ENCODE assay signal across 27 cellular contexts in the genomic region with DNA sequence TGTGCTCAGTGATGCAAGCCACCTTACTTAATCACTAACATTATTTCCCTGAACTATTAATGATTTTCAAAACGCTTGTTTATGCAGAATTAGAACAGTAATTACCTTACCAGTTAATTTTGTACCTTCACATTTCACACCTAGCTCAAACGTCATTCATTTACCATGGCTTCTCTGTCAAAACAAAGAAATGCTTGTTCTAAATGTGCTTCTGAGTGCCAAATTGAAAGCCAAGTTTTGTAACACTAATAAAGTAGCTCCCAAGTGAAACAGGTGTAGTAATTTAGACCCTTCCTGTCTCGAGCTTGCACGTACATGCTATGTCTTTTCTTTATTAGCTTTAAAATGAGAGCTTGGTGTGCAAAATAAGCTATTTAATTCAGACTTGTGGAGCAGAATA.
DNase-seq lines count a peak whose midpoint lies in the region; ATAC-seq and TF ChIP-seq lines count a peak whose summit lies in the region.
"Had no signal": no experiment of that assay in that cellular context is flagged by ENCODE, and none has a peak within 500 bp of the region (broad histone marks: within the 10 kb centered on the region; RNA-seq: fewer than 3 reads in every experiment).

No MANE protein-coding gene starts in this region.

- no peaks in the 10 kb centered on the region for H3K36me3 Mint-ChIP-seq in Calu3 (ENCODE audit: insufficient read depth, unreplicated experiment)
- H3K36me3 Mint-ChIP-seq: activated naive CD8-positive, alpha-beta T cell; naive B cell had no signal

- peak overlapping the region; percentile 26 for H3K4me3 Mint-ChIP-seq in Calu3 (ENCODE audit: low read depth, unreplicated experiment)
- H3K4me3 Mint-ChIP-seq: activated CD4-positive, alpha-beta T cell treated with anti-CD3 and anti-CD28 coated beads, Interleukin-2, amount 10 ng/mL, durations not matched to agents 7 days and 5 days; activated naive CD8-positive, alpha-beta T cell; naive B cell; T-helper 17 cell had no signal

- ATAC-seq in GM18907 (IDR thresholded peaks at IDR 0.05; ENCODE audit: unreplicated experiment), result peak; percentile 84
- peak; percentile 70 for ATAC-seq in HG02840 (IDR thresholded peaks at IDR 0.05; ENCODE audit: low FRiP score, unreplicated experiment)
- no peak for ATAC-seq in GM21515 (IDR thresholded peaks at IDR 0.05; ENCODE audit: unreplicated experiment)
- no peak for ATAC-seq in GM19328 (IDR thresholded peaks at IDR 0.05; ENCODE audit: unreplicated experiment)
- ATAC-seq: heart right ventricle, left lung, T-helper 17 cell had no signal

- H3K4me3 ChIP-seq in BE2C (ENCODE audit: low read depth, low read length) (no peak overlapping the region), A673 (ENCODE audit: low read depth, low read length, poor library complexity, severe bottlenecking) (no peak overlapping the region)
- H3K4me3 ChIP-seq: dorsolateral prefrontal cortex, HAP-1, heart right ventricle, left lung, SJSA1 had no signal

- H3K9me3 ChIP-seq in BE2C (no peaks in the 10 kb centered on the region), A673 (ENCODE audit: low read depth, low read length, poor library complexity, severe bottlenecking) (no peaks in the 10 kb centered on the region)
- H3K9me3 ChIP-seq: HAP-1, heart right ventricle, left lung, SJSA1 had no signal

- DNase-seq in Calu3, result no peak
- peak; percentile 16 for DNase-seq in NCI-H1105 treated with DMSO at 0.1 percent for 48 hours (lab: John Stamatoyannopoulos, UW)
- DNase-seq in BE2C, result no peak
- DNase-seq in A673 (ENCODE audit: low spot score), result no peak
- DNase-seq: activated CD4-positive, alpha-beta T cell treated with anti-CD3 and anti-CD28 coated beads, Interleukin-2, amount 10 ng/mL, durations not matched to agents 7 days and 5 days; dorsolateral prefrontal cortex; EL; heart right ventricle; IMR-90; left lung; naive B cell; NCI-H1092 treated with DMSO at 0.1 percent for 48 hours; NCI-H510A treated with DMSO at 0.1 percent for 48 hours; NK-92 treated with Interleukin-12 subunit alpha and Interleukin-12 subunit beta, amount 100 ng/mL, for 24 hours; occipital lobe; retina; stimulated activated CD4-positive, alpha-beta T cell treated with anti-CD3 and anti-CD28 coated beads, Interleukin-12 subunit alpha, Interleukin-12 subunit beta, amount 100 ng/mL, for 4 hours; T-helper 17 cell; trophoblast cell had no signal

- H3K9me3 Mint-ChIP-seq in Calu3 (ENCODE audit: low read depth, unreplicated experiment), result peaks cover 2% of the 10 kb centered on the region
- H3K9me3 Mint-ChIP-seq: activated CD4-positive, alpha-beta T cell treated with anti-CD3 and anti-CD28 coated beads, Interleukin-2, amount 10 ng/mL, durations not matched to agents 7 days and 5 days had no signal

- H3K27ac ChIP-seq in A673 (ENCODE audit: low read depth, low read length, poor library complexity, severe bottlenecking), result no peak overlapping the region
- H3K27ac ChIP-seq: dorsolateral prefrontal cortex, heart right ventricle, left lung, SJSA1, VCaP had no signal

- no peaks in the 10 kb centered on the region for H3K27me3 Mint-ChIP-seq in Calu3 (ENCODE audit: unreplicated experiment)

- peak overlapping the region; percentile 77 for H3K27ac Mint-ChIP-seq in Calu3 (ENCODE audit: unreplicated experiment)
- H3K27ac Mint-ChIP-seq: activated CD4-positive, alpha-beta T cell treated with anti-CD3 and anti-CD28 coated beads, Interleukin-2, amount 10 ng/mL, durations not matched to agents 7 days and 5 days; activated naive CD8-positive, alpha-beta T cell; naive B cell; T-helper 17 cell had no signal

- H3K4me1 ChIP-seq in BE2C (no peaks in the 10 kb centered on the region), A673 (ENCODE audit: insufficient read depth, low read length, poor library complexity, severe bottlenecking) (no peaks in the 10 kb centered on the region)
- H3K4me1 ChIP-seq: HAP-1, heart right ventricle, left lung, SJSA1 had no signal

- peaks cover 30% of the 10 kb centered on the region for H3K4me1 Mint-ChIP-seq in Calu3 (ENCODE audit: low read depth, unreplicated experiment)
- H3K4me1 Mint-ChIP-seq: activated CD4-positive, alpha-beta T cell treated with anti-CD3 and anti-CD28 coated beads, Interleukin-2, amount 10 ng/mL, durations not matched to agents 7 days and 5 days; naive B cell; T-helper 17 cell had no signal

- BruUV-seq in Calu3 (replicated peaks; lab: Mats Ljungman, UMichigan) (no TSS peak), A673 (replicated peaks; lab: Mats Ljungman, UMichigan) (no TSS peak)

- intact Hi-C loops in Calu3 (cut with micrococcal nuclease; ENCODE audit: unreplicated experiment), result loop anchor here (5.0 kb wide), 1 partner anchor 38 kb away; no protein-coding TSS in a partner anchor
- intact Hi-C loops in A673 (cut with micrococcal nuclease; ENCODE audit: unreplicated experiment), result no loop called here

- H3K27me3 ChIP-seq in BE2C, result no peaks in the 10 kb centered on the region
- no peaks in the 10 kb centered on the region for H3K27me3 ChIP-seq in A673 (replicated peaks; ENCODE audit: insufficient read depth, low read depth, low read length, poor library complexity)
- H3K27me3 ChIP-seq: heart right ventricle, left lung, SJSA1 had no signal

- TF ChIP-seq CTCF in Calu3 (IDR thresholded peaks at IDR 0.05; ENCODE audit: unreplicated experiment) (no peak), BE2C (IDR thresholded peaks at IDR 0.05; ENCODE audit: low read depth, low read length) (no peak), A673 (conservative IDR thresholded peaks at IDR 0.05; ENCODE audit: low read depth, low read length) (no peak)

- CTCF ChIA-PET in Calu3 (lab: Charles Lee), result interaction anchor here (0.9 to 1.5 kb wide), 3 partner anchors 10 to 39 kb away, joined by 3 to 6 read pairs (median 3); no protein-coding TSS in a partner anchor
- CTCF ChIA-PET in A673 (lab: Charles Lee), result interaction anchor here (1.8 kb wide), 1 partner anchor 30 kb away, joined by 5 read pairs; no protein-coding TSS in a partner anchor

- POLR2A ChIA-PET in A673 (lab: Charles Lee; ENCODE audit: low non-redundant PET), result no interaction called here

- H3K36me3 ChIP-seq in BE2C (no peaks in the 10 kb centered on the region), A673 (ENCODE audit: insufficient read depth, low read length, poor library complexity, severe bottlenecking) (no peaks in the 10 kb centered on the region)
- H3K36me3 ChIP-seq: HAP-1, heart right ventricle, left lung, SJSA1 had no signal

Comparison
In these comparisons a context has a peak if more than half of its experiments do, and no peak if none do; other contexts are left out.
1. ATAC-seq: peak in GM18907 (single experiment) and HG02840 (single experiment); none in GM21515 (single experiment) and GM19328 (single experiment).